Comparison of ENCODE assay signal across 17 cellular contexts in genomic region chr4:152684007-152684406, GRCh38. TPM values are rescaled to one million over a fixed set of nuclear protein-coding genes. Genes with fewer than 3 reads are reported as not detected.
DNase-seq lines count a peak whose midpoint lies in the region; ATAC-seq and TF ChIP-seq lines count a peak whose summit lies in the region.
"Had no signal": no experiment of that assay in that cellular context is flagged by ENCODE, and none has a peak within 500 bp of the region (broad histone marks: within the 10 kb centered on the region; RNA-seq: fewer than 3 reads in every experiment).

No MANE protein-coding gene starts in this region.

- H3K9me3 ChIP-seq in heart left ventricle (no peaks in the 10 kb centered on the region), uterus (no peaks in the 10 kb centered on the region)
- H3K9me3 ChIP-seq: breast epithelium, left lung had no signal

- WGBS in heart left ventricle, 4 donors = 38 to 60% (median 48%) methylated on average over 3 of the region's 3 CpGs

- no peak for TF ChIP-seq CTCF in heart left ventricle (IDR thresholded peaks at IDR 0.05)
- no peak for TF ChIP-seq CTCF in uterus (IDR thresholded peaks at IDR 0.05)

- peaks cover 0 to 31% (median 11%) of the 10 kb centered on the region in 12 donors for H3K4me1 ChIP-seq in heart left ventricle
- H3K4me1 ChIP-seq in uterus = no peaks in the 10 kb centered on the region
- H3K4me1 ChIP-seq: breast epithelium had no signal

- H3K4me3 ChIP-seq in heart left ventricle (no peak overlapping the region), uterus (no peak overlapping the region)
- H3K4me3 ChIP-seq: breast epithelium, left lung had no signal

- H3K27ac ChIP-seq in heart left ventricle = peak overlapping the region in 6 of 12 donors; percentile 3 to 62 (median 39)
- H3K27ac ChIP-seq in uterus = no peak overlapping the region
- H3K27ac ChIP-seq: breast epithelium, left lung, VCaP had no signal

- H3K27me3 ChIP-seq in heart left ventricle (no peaks in the 10 kb centered on the region), uterus (no peaks in the 10 kb centered on the region)
- H3K27me3 ChIP-seq: breast epithelium, left lung had no signal

- ATAC-seq in GM18517 (IDR thresholded peaks at IDR 0.05; ENCODE audit: unreplicated experiment) (peak; percentile 45), GM21390 (IDR thresholded peaks at IDR 0.05; ENCODE audit: unreplicated experiment) (peak; percentile 45), HG03095 (IDR thresholded peaks at IDR 0.05; ENCODE audit: unreplicated experiment) (peak; percentile 46), heart left ventricle (peak; percentile 81 to 90 (median 86)), GM19324 (IDR thresholded peaks at IDR 0.05; ENCODE audit: low FRiP score, unreplicated experiment) (no peak)
- ATAC-seq: left lung had no signal

- intact Hi-C loops in heart left ventricle (cut with DNase I) = loop anchor here in 1 of 10 donors (10.0 kb wide), 1 partner anchor 149 kb away; the partner anchor contains the start of gene FBXW7
- intact Hi-C loops in uterus (cut with DNase I; ENCODE audit: low total_unique reads) = no loop called here

- TF ChIP-seq POLR2A in heart left ventricle (IDR thresholded peaks at IDR 0.05) = no peak
- no peak for TF ChIP-seq POLR2A in uterus (IDR thresholded peaks at IDR 0.05)

- DNase-seq in heart left ventricle = peak in 4 of 5 donors; percentile 31 to 60 (median 46)
- DNase-seq in A172 (ENCODE audit: low spot score) = no peak
- no peak for DNase-seq in uterus
- DNase-seq in DMS79 treated with DMSO at 0.1 percent for 48 hours (lab: John Stamatoyannopoulos, UW) = no peak
- DNase-seq: CD4-positive, alpha-beta memory T cell; head of caudate nucleus; left lung; MV-4-11; NCI-H524; occipital lobe; stimulated activated naive CD4-positive, alpha-beta T cell had no signal

- H3K36me3 ChIP-seq in heart left ventricle (no peaks in the 10 kb centered on the region), uterus (no peaks in the 10 kb centered on the region)
- H3K36me3 ChIP-seq: breast epithelium, left lung had no signal

RNA-seq across cellular contexts. Expression of gene TMEM154, which starts 4.2 kb away (rescaled TPM):
- total RNA-seq in heart left ventricle = 1 to 10 TPM; 1.2 to 8.0 (median 1.8) TPM
- polyA plus RNA-seq in heart left ventricle = under 1 TPM; 0.27 to 0.37 TPM
- total RNA-seq in A172 (2014; rRNA removed; shearing (Covaris generic)) = 34.1 and 72.2 TPM in 2 replicates
- 1 to 10 TPM; 1.3 to 4.5 (median 2.9) TPM for total RNA-seq in uterus

Comparison
In these comparisons a context has a peak if more than half of its experiments do, and no peak if none do; other contexts are left out.
1. DNase-seq: peak in heart left ventricle (4 of 5); none in A172 (single experiment), uterus (0 of 2) and DMS79 treated with DMSO at 0.1 percent for 48 hours (single experiment).